15 cellular contexts compared by ENCODE assay signal in genomic region chr1:47181955-47182680, GRCh38. TPM values are rescaled to one million over a fixed set of nuclear protein-coding genes. Genes with fewer than 3 reads are reported as not detected.
DNase-seq lines count a peak whose midpoint lies in the region; ATAC-seq and TF ChIP-seq lines count a peak whose summit lies in the region.
"Had no signal": no experiment of that assay in that cellular context is flagged by ENCODE, and none has a peak within 500 bp of the region (broad histone marks: within the 10 kb centered on the region; RNA-seq: fewer than 3 reads in every experiment).

No MANE protein-coding gene starts in this region.

- intact Hi-C loops in adrenal gland (cut with DNase I) = loop anchor here (5.0 to 10.0 kb wide), 3 partner anchors 75 to 543 kb away; partner anchors contain the start of gene FOXD2 (in 1 of the 2)

- 58 to 85% (median 71%) methylated on average over 7 of the region's 7 CpGs for WGBS in adrenal gland, 4 donors

- peaks cover 8% of the 10 kb centered on the region for H3K27me3 ChIP-seq in adrenal gland

- H3K4me3 ChIP-seq in adrenal gland = no peak overlapping the region
- H3K4me3 ChIP-seq: GM12878 had no signal

- DNase-seq in A172 (ENCODE audit: low spot score) (peak; percentile 63), HT1080 (ENCODE audit: low read depth) (peak; percentile 83), amniotic epithelial cell (ENCODE audit: low read depth) (peak; percentile 31), iris pigment epithelial cell (ENCODE audit: low read depth) (peak; percentile 63), adrenal gland (no peak)
- DNase-seq in activated CD4-positive, alpha-beta T cell treated with anti-CD3 and anti-CD28 coated beads for 4 hours = no peak
- no peak for DNase-seq in activated CD4-positive, alpha-beta T cell treated with anti-CD3 and anti-CD28 coated beads for 48 hours
- DNase-seq: activated naive CD4-positive, alpha-beta T cell treated with anti-CD3 and anti-CD28 coated beads, Interleukin-2, amount 50 U/mL, for 16 hours; NCI-H446 treated with DMSO at 0.1 percent for 48 hours; SHP77; T-helper 9 cell; trophoblast cell had no signal

- TF ChIP-seq CTCF in adrenal gland (IDR thresholded peaks at IDR 0.05) = no peak

- no peaks in the 10 kb centered on the region for H3K9me3 ChIP-seq in adrenal gland (replicated peaks in 1 of 3)

- H3K36me3 ChIP-seq in adrenal gland (replicated peaks in 1 of 2) = no peaks in the 10 kb centered on the region

- TF ChIP-seq POLR2A in adrenal gland (IDR thresholded peaks at IDR 0.05) = no peak

- H3K4me1 ChIP-seq in adrenal gland (replicated peaks in 1 of 2) = peaks cover 5 to 11% of the 10 kb centered on the region in 2 donors

- no peak for ATAC-seq in GM19395 (IDR thresholded peaks at IDR 0.05; ENCODE audit: unreplicated experiment)
- ATAC-seq: GM12878 had no signal

- no peak overlapping the region for H3K27ac ChIP-seq in adrenal gland

RNA-seq across cellular contexts. Expression of gene PDZK1IP1, which starts 7.7 kb away (rescaled TPM):
- 0.79 and 6.0 TPM in 2 replicates for total RNA-seq in A172 (2014; rRNA removed; shearing (Covaris generic))
- not detected in 2 replicates for total RNA-seq in HT1080 (2014; rRNA removed; shearing (Covaris generic))
- not detected in 2 replicates for polyA plus RNA-seq in HT1080 (2015; cell fraction: cytosol; rRNA removed)
- not detected in 2 replicates for polyA plus RNA-seq in HT1080 (2015; cell fraction: nucleus; rRNA removed)
- total RNA-seq in adrenal gland = 10 to 100 TPM in 3 of 8 donors, 1 to 10 TPM in 5; 1.8 to 16.9 (median 4.7) TPM
- 1 to 10 TPM; 1.5 to 3.9 (median 3.7) TPM for polyA plus RNA-seq in adrenal gland
- total RNA-seq: GM12878 had no signal
- polyA plus RNA-seq: AG04450, GM12878 had no signal

RNA-seq across cellular contexts. Expression of gene CYP4A22, which starts 44.9 kb away (rescaled TPM):
- not detected in 2 replicates for total RNA-seq in A172 (2014; rRNA removed; shearing (Covaris generic))
- total RNA-seq in HT1080 (2014; rRNA removed; shearing (Covaris generic)) = not detected in 2 replicates
- polyA plus RNA-seq in HT1080 (2015; cell fraction: cytosol; rRNA removed) = not detected in 2 replicates
- polyA plus RNA-seq in HT1080 (2015; cell fraction: nucleus; rRNA removed) = not detected in 2 replicates
- total RNA-seq in adrenal gland = not detected
- polyA plus RNA-seq in adrenal gland = not detected
- total RNA-seq: GM12878 had no signal
- polyA plus RNA-seq: AG04450, GM12878 had no signal

RNA-seq across cellular contexts. Expression of gene TAL1, which starts 49.9 kb away (rescaled TPM):
- total RNA-seq in A172 (2014; rRNA removed; shearing (Covaris generic)) = not detected in 2 replicates
- 0.03 and 0.10 TPM in 2 replicates for total RNA-seq in HT1080 (2014; rRNA removed; shearing (Covaris generic))
- polyA plus RNA-seq in HT1080 (2015; cell fraction: cytosol; rRNA removed) = 0.09 and 0.15 TPM in 2 replicates
- polyA plus RNA-seq in HT1080 (2015; cell fraction: nucleus; rRNA removed) = 0.07 TPM in 1 of 2 replicates, not detected in the other
- total RNA-seq in adrenal gland = 1 to 10 TPM; 1.2 to 6.0 (median 2.8) TPM
- 10 to 100 TPM in 1 of 3 donors, 1 to 10 TPM in 2; 2.9 to 13.4 (median 5.4) TPM for polyA plus RNA-seq in adrenal gland
- polyA plus RNA-seq: AG04450, GM12878 had no signal

Comparison
In these comparisons a context has a peak if more than half of its experiments do, and no peak if none do; other contexts are left out.
1. DNase-seq: peak in A172 (single experiment), HT1080 (single experiment), amniotic epithelial cell (single experiment) and iris pigment epithelial cell (single experiment); none in activated CD4-positive, alpha-beta T cell treated with anti-CD3 and anti-CD28 coated beads for 4 hours (0 of 2), adrenal gland (0 of 7) and activated CD4-positive, alpha-beta T cell treated with anti-CD3 and anti-CD28 coated beads for 48 hours (single experiment).